30 cellular contexts compared by ENCODE assay signal in genomic region chr1:205947024-205947423, GRCh38. TPM values are rescaled to one million over a fixed set of nuclear protein-coding genes. Genes with fewer than 3 reads are reported as not detected.
DNase-seq lines count a peak whose midpoint lies in the region; ATAC-seq and TF ChIP-seq lines count a peak whose summit lies in the region.
"Had no signal": no experiment of that assay in that cellular context is flagged by ENCODE, and none has a peak within 500 bp of the region (broad histone marks: within the 10 kb centered on the region; RNA-seq: fewer than 3 reads in every experiment).

No MANE protein-coding gene starts in this region.

- no peaks in the 10 kb centered on the region for H3K79me2 ChIP-seq in PC-3 (ENCODE audit: low read length)

- H3K27ac ChIP-seq in PC-3 (ENCODE audit: low read length) (no peak overlapping the region), epithelial cell of prostate (no peak overlapping the region), psoas muscle (no peak overlapping the region)

- H3K4me3 ChIP-seq in PC-3 (ENCODE audit: low read length) (no peak overlapping the region), psoas muscle (no peak overlapping the region)

- H3K9me3 Mint-ChIP-seq in Calu3 (ENCODE audit: low read depth, unreplicated experiment), result no peaks in the 10 kb centered on the region
- H3K9me3 Mint-ChIP-seq: activated naive CD8-positive, alpha-beta T cell treated with anti-CD3 and anti-CD28 coated beads for 36 hours; activated T-helper 2 cell treated with anti-CD3 and anti-CD28 coated beads, Interferon-gamma antibody, Interleukin-2, Interleukin-4, amounts not matched to agents 10 μg/mL and 5 μg/mL and 100 μg/mL, durations not matched to agents 14 hours and 24 hours and 36 hours; H9; immature natural killer cell; neural crest cell; type B pancreatic cell had no signal

- H2AFZ ChIP-seq in PC-3 (ENCODE audit: low read length), result no peak overlapping the region

- peaks cover 67% of the 10 kb centered on the region for H3K4me1 Mint-ChIP-seq in Calu3 (ENCODE audit: low read depth, unreplicated experiment)
- H3K4me1 Mint-ChIP-seq: activated naive CD8-positive, alpha-beta T cell treated with anti-CD3 and anti-CD28 coated beads for 36 hours; immature natural killer cell had no signal

- no peaks in the 10 kb centered on the region for H3K36me3 ChIP-seq in PC-3 (ENCODE audit: low read depth, low read length)
- no peaks in the 10 kb centered on the region for H3K36me3 ChIP-seq in psoas muscle (ENCODE audit: insufficient read depth in 1 of 2, low read depth in 1 of 2)

- WGBS in psoas muscle, 3 donors, result 67 to 70% (median 70%) methylated on average over 4 of the region's 4 CpGs

- H3K9me3 ChIP-seq in PC-3 (ENCODE audit: low read length), result no peaks in the 10 kb centered on the region
- no peaks in the 10 kb centered on the region for H3K9me3 ChIP-seq in psoas muscle

- H3F3A ChIP-seq in PC-3 (ENCODE audit: low read length, unreplicated experiment), result no peaks in the 10 kb centered on the region

- H3K27ac Mint-ChIP-seq in Calu3 (ENCODE audit: unreplicated experiment), result no peak overlapping the region
- H3K27ac Mint-ChIP-seq: activated naive CD8-positive, alpha-beta T cell treated with anti-CD3 and anti-CD28 coated beads for 36 hours; activated T-helper 2 cell treated with anti-CD3 and anti-CD28 coated beads, Interferon-gamma antibody, Interleukin-2, Interleukin-4, amounts not matched to agents 10 μg/mL and 5 μg/mL and 100 μg/mL, durations not matched to agents 14 hours and 24 hours and 36 hours; H9; immature natural killer cell; type B pancreatic cell had no signal

- TF ChIP-seq CTCF in Calu3 (IDR thresholded peaks at IDR 0.05; ENCODE audit: unreplicated experiment) (no peak), PC-3 (conservative IDR thresholded peaks at IDR 0.05; ENCODE audit: low read depth, low read length) (no peak), psoas muscle (IDR thresholded peaks at IDR 0.05) (no peak)

- peaks cover 17% of the 10 kb centered on the region for H3K4me1 ChIP-seq in PC-3 (ENCODE audit: insufficient read depth, low read length)
- H3K4me1 ChIP-seq in psoas muscle, result peaks cover 30% of the 10 kb centered on the region

- H3K27me3 ChIP-seq in PC-3 (ENCODE audit: low read length) (peaks cover 54% of the 10 kb centered on the region), psoas muscle (ENCODE audit: insufficient read depth in 3 of 3, low read length in 2 of 3) (no peaks in the 10 kb centered on the region)

- H3K27me3 Mint-ChIP-seq in Calu3 (ENCODE audit: unreplicated experiment), result peaks cover 14% of the 10 kb centered on the region

- no peak overlapping the region for H3K4me2 ChIP-seq in PC-3 (ENCODE audit: low read length)

- BruUV-seq in Calu3 (replicated peaks; lab: Mats Ljungman, UMichigan) (no TSS peak), PC-3 (replicated peaks; lab: Mats Ljungman, UMichigan) (no TSS peak)

- POLR2A ChIA-PET in PC-3 (lab: Charles Lee; ENCODE audit: unreplicated experiment), result no interaction called here

- H3K4me3 Mint-ChIP-seq in Calu3 (ENCODE audit: low read depth, unreplicated experiment), result no peak overlapping the region
- H3K4me3 Mint-ChIP-seq: activated naive CD8-positive, alpha-beta T cell treated with anti-CD3 and anti-CD28 coated beads for 36 hours; H9; immature natural killer cell; neural crest cell; type B pancreatic cell had no signal

- ATAC-seq in PC-3, result peak; percentile 76
- ATAC-seq in psoas muscle, result peak in 3 of 4 donors; percentile 15 to 53 (median 23)
- no peak for ATAC-seq in GM21515 (IDR thresholded peaks at IDR 0.05; ENCODE audit: unreplicated experiment)
- ATAC-seq: Right ventricle myocardium inferior had no signal

- no peak overlapping the region for H3K9ac ChIP-seq in PC-3 (ENCODE audit: low read length)

- intact Hi-C loops in Calu3 (cut with micrococcal nuclease; ENCODE audit: unreplicated experiment) (no loop called here), PC-3 (cut with micrococcal nuclease) (no loop called here), psoas muscle (cut with DNase I) (no loop called here)

- H3K9me2 ChIP-seq in PC-3 (replicated peaks; ENCODE audit: low read length), result no peaks in the 10 kb centered on the region

- CTCF ChIA-PET in Calu3 (lab: Charles Lee) (interaction anchor here (1.1 kb wide), 1 partner anchor 30 kb away, joined by 6 read pairs; no protein-coding TSS in a partner anchor), PC-3 (lab: Charles Lee) (interaction anchor here (1.3 kb wide), 1 partner anchor 30 kb away, joined by 5 read pairs; no protein-coding TSS in a partner anchor)

- no peaks in the 10 kb centered on the region for H4K20me1 ChIP-seq in PC-3 (ENCODE audit: low read length)

- DNase-seq in Calu3, result peak; percentile 43
- DNase-seq in PC-3, result peak; percentile 65
- peak; percentile 59 for DNase-seq in epithelial cell of prostate (ENCODE audit: low read depth, low spot score)
- peak in 1 of 2 donors; percentile 66 for DNase-seq in psoas muscle
- no peak for DNase-seq in activated naive CD4-positive, alpha-beta T cell treated with Interleukin-2 at 50 U/mL for 16 hours
- DNase-seq in Kasumi-1 (lab: John Stamatoyannopoulos, UW), result no peak
- DNase-seq: ACHN; activated CD4-positive, alpha-beta T cell treated with anti-CD3 and anti-CD28 coated beads, Interleukin-2, amount 50 U/mL, for 48 hours; activated CD4-positive, CD25-positive, alpha-beta regulatory T cell; activated CD8-positive, alpha-beta memory T cell treated with anti-CD3 and anti-CD28 coated beads, Interleukin-2, amount 50 U/mL, for 48 hours; activated naive CD8-positive, alpha-beta T cell treated with anti-CD3 and anti-CD28 coated beads for 36 hours; cerebellar nuclear complex; erythroblast; H9; immature natural killer cell; NCI-H1048; NCI-H187; NCI-H2171 treated with DMSO at 0.1 percent for 48 hours; NCI-H526 treated with DMSO at 0.1 percent for 48 hours; T1000 had no signal

- H3K36me3 Mint-ChIP-seq in Calu3 (ENCODE audit: insufficient read depth, unreplicated experiment), result no peaks in the 10 kb centered on the region
- H3K36me3 Mint-ChIP-seq: activated naive CD8-positive, alpha-beta T cell treated with anti-CD3 and anti-CD28 coated beads for 36 hours; immature natural killer cell; type B pancreatic cell had no signal

RNA-seq across cellular contexts. Expression of gene SLC26A9, which starts 3.8 kb away (rescaled TPM):
- total RNA-seq in Calu3 (2022) (4.2 and 7.6 TPM in 2 replicates), PC-3 (2014; rRNA removed) (not detected in 2 replicates), psoas muscle (1 to 10 TPM in 1 of 4 donors, under 1 TPM in 3; 0.15 to 5.5 (median 0.47) TPM)
- polyA plus RNA-seq in psoas muscle, result under 1 TPM; 0.16 to 0.56 (median 0.42) TPM
- total RNA-seq: activated naive CD8-positive, alpha-beta T cell treated with anti-CD3 and anti-CD28 coated beads for 36 hours; activated T-helper 2 cell treated with anti-CD3 and anti-CD28 coated beads, Interferon-gamma antibody, Interleukin-2, Interleukin-4, amounts not matched to agents 10 μg/mL and 5 μg/mL and 100 μg/mL, durations not matched to agents 14 hours and 24 hours and 36 hours; astrocyte; frontal cortex; H9; liver; pulmonary artery endothelial cell had no signal
- polyA plus RNA-seq: BJ, immature natural killer cell, liver had no signal

RNA-seq across cellular contexts. Expression of gene RAB7B, which starts 56.2 kb away (rescaled TPM):
- total RNA-seq in Calu3 (2022) (1.1 and 1.3 TPM in 2 replicates), PC-3 (2014; rRNA removed) (not detected in 2 replicates), psoas muscle (1 to 10 TPM in 1 of 4 donors, under 1 TPM in 3; 0.17 to 1.2 (median 0.50) TPM)
- under 1 TPM; 0.25 to 0.36 (median 0.27) TPM for polyA plus RNA-seq in psoas muscle
- total RNA-seq: activated naive CD8-positive, alpha-beta T cell treated with anti-CD3 and anti-CD28 coated beads for 36 hours; activated T-helper 2 cell treated with anti-CD3 and anti-CD28 coated beads, Interferon-gamma antibody, Interleukin-2, Interleukin-4, amounts not matched to agents 10 μg/mL and 5 μg/mL and 100 μg/mL, durations not matched to agents 14 hours and 24 hours and 36 hours had no signal

Comparison
In these comparisons a context has a peak if more than half of its experiments do, and no peak if none do; other contexts are left out.
1. DNase-seq: peak in Calu3 (single experiment), PC-3 (single experiment) and epithelial cell of prostate (single experiment); none in activated naive CD4-positive, alpha-beta T cell treated with Interleukin-2 at 50 U/mL for 16 hours (single experiment) and Kasumi-1 (0 of 2).